Comparison of ENCODE assay signal across 15 cellular contexts in genomic region chr7:2922271-2922691, GRCh38.
"Had no signal": no experiment of that assay in that cellular context is flagged by ENCODE, and none has a peak within 500 bp of the region (broad histone marks: within the 10 kb centered on the region; RNA-seq: fewer than 3 reads in every experiment).

No MANE protein-coding gene starts in this region.

- H3K27me3 ChIP-seq: foreskin keratinocyte, hepatocyte, ovary, right atrium auricular region, upper lobe of right lung, vagina had no signal

- H3K9me3 Mint-ChIP-seq: dendritic cell treated with granulocyte-macrophage colony-stimulating factor and Interleukin-4, amounts not matched to agents 40 ng/mL and 50 ng/mL, for 4 days; nephron progenitor cell had no signal

- H3K4me2 ChIP-seq: hepatocyte had no signal

- H3K4me3 ChIP-seq: hepatocyte, ovary, right atrium auricular region, sigmoid colon, skin epidermis, tibial artery, upper lobe of right lung, vagina had no signal

- H3K4me1 ChIP-seq: sigmoid colon, upper lobe of right lung, vagina had no signal

- H2AFZ ChIP-seq: hepatocyte had no signal

- DNase-seq: foreskin keratinocyte; kidney glomerular epithelial cell; naive thymus-derived CD4-positive, alpha-beta T cell; sigmoid colon; stimulated activated CD4-positive, alpha-beta T cell treated with anti-CD3 and anti-CD28 coated beads, Interleukin-12 subunit alpha, Interleukin-12 subunit beta, amount 100 ng/mL, for 4 hours; stimulated activated naive CD8-positive, alpha-beta T cell treated with anti-CD3 and anti-CD28 coated beads, Interleukin-15, Interleukin-2, amounts not matched to agents 100 U/mL and 50 U/mL, for 24 hours; tibial artery; upper lobe of right lung had no signal

- H3K27ac Mint-ChIP-seq: dendritic cell treated with granulocyte-macrophage colony-stimulating factor and Interleukin-4, amounts not matched to agents 40 ng/mL and 50 ng/mL, for 4 days had no signal

- H3K27me3 Mint-ChIP-seq: naive thymus-derived CD4-positive, alpha-beta T cell had no signal

- H3K79me2 ChIP-seq: hepatocyte had no signal

- H3K27ac ChIP-seq: foreskin keratinocyte, hepatocyte, ovary, right atrium auricular region, sigmoid colon, skin epidermis, tibial artery, upper lobe of right lung, vagina had no signal

- ATAC-seq: naive thymus-derived CD4-positive, alpha-beta T cell; stimulated activated naive CD8-positive, alpha-beta T cell treated with anti-CD3 and anti-CD28 coated beads, Interleukin-15, Interleukin-2, amounts not matched to agents 100 U/mL and 50 U/mL, for 24 hours; upper lobe of right lung had no signal

- H3K9me3 ChIP-seq: ovary, right atrium auricular region, sigmoid colon, tibial artery, upper lobe of right lung, vagina had no signal

- H3K4me1 Mint-ChIP-seq: naive thymus-derived CD4-positive, alpha-beta T cell had no signal

- H3K4me3 Mint-ChIP-seq: dendritic cell treated with granulocyte-macrophage colony-stimulating factor and Interleukin-4, amounts not matched to agents 40 ng/mL and 50 ng/mL, for 4 days; naive thymus-derived CD4-positive, alpha-beta T cell; nephron progenitor cell had no signal

- H3K36me3 ChIP-seq: ovary, right atrium auricular region, sigmoid colon, tibial artery, upper lobe of right lung, vagina had no signal
